Comparison of ENCODE assay signal across 8 cellular contexts in the genomic region with DNA sequence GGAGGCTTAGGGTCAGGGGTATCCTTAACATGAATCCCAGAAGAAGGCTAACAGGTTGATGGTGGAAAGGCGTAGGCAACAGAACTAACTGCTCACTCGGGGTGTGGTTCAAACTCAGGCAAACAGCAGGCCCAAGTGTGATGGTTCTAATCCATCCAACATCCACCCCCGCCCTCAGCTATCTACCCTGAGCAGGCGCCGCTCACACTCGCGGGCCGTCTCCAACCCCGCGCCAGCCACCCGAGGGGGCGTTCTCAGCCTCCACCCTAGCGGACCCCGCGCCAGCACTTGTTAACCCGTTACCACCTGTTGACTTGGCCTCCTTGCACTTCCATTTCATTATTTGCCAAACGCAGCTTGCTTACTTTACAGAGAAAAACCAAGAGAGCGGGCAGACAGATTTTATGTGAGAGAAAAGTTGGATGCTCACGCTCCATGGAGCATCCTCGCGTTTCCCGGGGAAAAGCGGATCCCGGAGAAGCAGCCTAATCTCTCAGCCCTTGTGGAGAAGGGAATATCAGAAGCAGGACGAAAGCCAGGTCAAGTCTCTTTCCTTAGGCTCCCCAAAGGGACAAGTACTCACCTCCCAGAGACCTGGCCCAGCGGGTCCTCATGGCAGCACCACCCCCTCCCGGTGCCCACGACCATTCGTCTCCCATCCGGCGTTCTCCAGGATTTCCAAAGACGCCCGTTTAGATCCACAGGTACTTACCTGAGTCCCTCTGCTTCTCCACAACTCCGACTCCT. TPM values are rescaled to one million over a fixed set of nuclear protein-coding genes. Genes with fewer than 3 reads are reported as not detected.
A peak's percentile ranks its signal among the peaks of the same experiment; 100 is the strongest.
DNase-seq lines count a peak whose midpoint lies in the region; ATAC-seq, FAIRE-seq and TF ChIP-seq lines count a peak whose summit lies in the region.

No MANE protein-coding gene starts in this region.

- H3K4me2 ChIP-seq in K562 (ENCODE audit: insufficient read depth, low read length), result peak overlapping the region; percentile 72

- FAIRE-seq in K562 (lab: Jason Lieb, UNC), result no peak

- H3K9me3 ChIP-seq in K562 (replicated peaks; ENCODE audit: control insufficient read depth, insufficient read depth, low read depth, low read length), result no peaks in the 10 kb centered on the region
- no peaks in the 10 kb centered on the region for H3K9me3 ChIP-seq in subcutaneous abdominal adipose tissue (ENCODE audit: control insufficient read depth in 5 of 5, low read length in 5 of 5)

- no peak for TF ChIP-seq POLR2A in K562 (conservative IDR thresholded peaks at IDR 0.05)

- POLR2A ChIA-PET in K562 (lab: Yijun Ruan, JAX), result no interaction called here

- intact Hi-C loops in K562 (cut with micrococcal nuclease), result loop anchor here (5.0 kb wide), 1 partner anchor 51 kb away; no protein-coding TSS in a partner anchor

- DNase-seq in activated naive CD4-positive, alpha-beta T cell treated with anti-CD3 and anti-CD28 coated beads, Interleukin-2, amount 10 ng/mL, durations not matched to agents 7 days and 5 days, result no peak
- no peak for DNase-seq in activated naive CD4-positive, alpha-beta T cell treated with Interleukin-2 at 50 U/mL for 16 hours
- peak; percentile 12 to 50 (median 19) for DNase-seq in K562 (ENCODE audit: extremely low read depth in 1 of 4, low spot score in 3 of 4)
- DNase-seq in inferior parietal cortex (ENCODE audit: extremely low spot score), result peak; percentile 49
- no peak for DNase-seq in GM19240 (ENCODE audit: insufficient read length, low spot score)
- DNase-seq in DMS79 (lab: John Stamatoyannopoulos, UW), result no peak

- peak overlapping the region; percentile 51; the same call in 1 of the 2 replicates for H2AFZ ChIP-seq in K562 (ENCODE audit: low read depth, low read length)

- no peak for TF ChIP-seq EP300 in K562 (IDR thresholded peaks at IDR 0.05; ENCODE audit: low read length)

- H3K79me2 ChIP-seq in K562 (ENCODE audit: control insufficient read depth, insufficient read depth, low read length), result no peaks in the 10 kb centered on the region

- H3K4me1 Mint-ChIP-seq in activated naive CD4-positive, alpha-beta T cell treated with anti-CD3 and anti-CD28 coated beads, Interleukin-2, amount 10 ng/mL, durations not matched to agents 7 days and 5 days, result peaks cover 43% of the 10 kb centered on the region

- H3K9ac ChIP-seq in K562 (ENCODE audit: insufficient read depth in 1 of 2, low read depth in 2 of 2, low read length in 2 of 2) (peak overlapping the region in 1 of 2 experiments; percentile 43; a peak in 1 of 4 replicates), subcutaneous abdominal adipose tissue (ENCODE audit: low read length in 5 of 5) (peak overlapping the region in 4 of 5 donors; percentile 33 to 55 (median 36))

- no peaks in the 10 kb centered on the region for H3K9me1 ChIP-seq in K562 (ENCODE audit: control insufficient read depth, insufficient read depth, low read length)

- in situ Hi-C loops in K562 (cut with MboI), result no loop called here

- H3K27me3 Mint-ChIP-seq in activated naive CD4-positive, alpha-beta T cell treated with anti-CD3 and anti-CD28 coated beads, Interleukin-2, amount 10 ng/mL, durations not matched to agents 7 days and 5 days, result peaks cover 53% of the 10 kb centered on the region

- CTCF ChIA-PET in activated naive CD4-positive, alpha-beta T cell treated with anti-CD3 and anti-CD28 coated beads, Interleukin-2, amount 10 ng/mL, durations not matched to agents 7 days and 5 days (lab: Charles Lee), result no interaction called here
- CTCF ChIA-PET in K562 (lab: Yijun Ruan, JAX; ENCODE audit: low intra/inter-chr PET ratio), result no interaction called here

- peaks cover 0 to 8% of the 10 kb centered on the region in 2 experiments; a peak in 2 of 5 replicates for H3K4me1 ChIP-seq in K562 (replicated peaks in 1 of 2; ENCODE audit: control insufficient read depth in 2 of 2, insufficient read depth in 2 of 2, low read length in 2 of 2)
- peaks cover 0 to 23% (median 17%) of the 10 kb centered on the region in 5 donors for H3K4me1 ChIP-seq in subcutaneous abdominal adipose tissue (ENCODE audit: control insufficient read depth in 5 of 5, insufficient read depth in 5 of 5, low read length in 5 of 5)

- no peak for TF ChIP-seq CTCF in K562 (IDR thresholded peaks at IDR 0.05 in 2 of 3, conservative IDR thresholded peaks at IDR 0.05 in 1 of 3; ENCODE audit: insufficient read depth in 2 of 3, low read depth in 1 of 3, low read length in 3 of 3)

- H3K27me3 ChIP-seq in K562 (ENCODE audit: control insufficient read depth in 2 of 2, insufficient read depth in 2 of 2, low read length in 2 of 2) (no peaks in the 10 kb centered on the region), subcutaneous abdominal adipose tissue (ENCODE audit: control insufficient read depth in 5 of 5, insufficient read depth in 4 of 5, low read length in 5 of 5) (peaks cover 9 to 30% (median 25%) of the 10 kb centered on the region in 5 donors)

- TSS peak; percentile 36 for BruUV-seq in K562 (replicated peaks; lab: Mats Ljungman, UMichigan)

- no peak for TF ChIP-seq RAD21 in K562 (CRISPR knock-in tag; conservative IDR thresholded peaks at IDR 0.05 in 1 of 2, IDR thresholded peaks at IDR 0.05 in 1 of 2)

- peaks cover 19% of the 10 kb centered on the region for H3K36me3 Mint-ChIP-seq in activated naive CD4-positive, alpha-beta T cell treated with anti-CD3 and anti-CD28 coated beads, Interleukin-2, amount 10 ng/mL, durations not matched to agents 7 days and 5 days

- H3K36me3 ChIP-seq in K562 (ENCODE audit: control insufficient read depth, insufficient read depth, low read length) (no peaks in the 10 kb centered on the region), subcutaneous abdominal adipose tissue (ENCODE audit: control insufficient read depth in 5 of 5, insufficient read depth in 5 of 5, low read length in 5 of 5) (no peaks in the 10 kb centered on the region)

- H4K20me1 ChIP-seq in K562 (replicated peaks; ENCODE audit: control insufficient read depth, insufficient read depth, low read length), result no peaks in the 10 kb centered on the region

- 1% methylated on average over 31 of the region's 34 CpGs for WGBS in K562 (ENCODE audit: insufficient coverage, low coverage, missing lambda C conversion rate)

- H3K27ac ChIP-seq in K562 (ENCODE audit: extremely low read depth, low read depth, low read length) (no peak overlapping the region), subcutaneous abdominal adipose tissue (ENCODE audit: low read depth, low read length) (no peak overlapping the region)

- ATAC-seq in K562, result peak; percentile 80
- ATAC-seq in GM21619 (IDR thresholded peaks at IDR 0.05; ENCODE audit: unreplicated experiment), result no peak

- peak overlapping the region; percentile 12 for H3K27ac Mint-ChIP-seq in activated naive CD4-positive, alpha-beta T cell treated with anti-CD3 and anti-CD28 coated beads, Interleukin-2, amount 10 ng/mL, durations not matched to agents 7 days and 5 days

- no peaks in the 10 kb centered on the region for H3K9me3 Mint-ChIP-seq in activated naive CD4-positive, alpha-beta T cell treated with anti-CD3 and anti-CD28 coated beads, Interleukin-2, amount 10 ng/mL, durations not matched to agents 7 days and 5 days

- peak overlapping the region; percentile 75 for H3K4me3 Mint-ChIP-seq in activated naive CD4-positive, alpha-beta T cell treated with anti-CD3 and anti-CD28 coated beads, Interleukin-2, amount 10 ng/mL, durations not matched to agents 7 days and 5 days

- peak overlapping the region; percentile 40 for H3K4me3 ChIP-seq in K562
- H3K4me3 ChIP-seq in subcutaneous abdominal adipose tissue (ENCODE audit: low read depth in 1 of 5, low read length in 5 of 5), result peak overlapping the region in 4 of 5 donors; percentile 64 to 74 (median 68)

TF ChIP-seq in K562, 482 proteins besides CTCF, POLR2A, EP300 and RAD21 (continues in another document):
- TF ChIP-seq CBFA2T2 (conservative IDR thresholded peaks at IDR 0.05) (peak; percentile 9; the same call in 1 of the 2 replicates), CTBP1 (IDR thresholded peaks at IDR 0.05; ENCODE audit: borderline replicate concordance) (0 out of 2 replicates have a peak, but pooled peaks have one; percentile 31)

RNA-seq across cellular contexts. Expression of a gene that starts 0.8 kb away (rescaled TPM):
- total RNA-seq in K562 (2011; cell fraction: chromatin; rRNA removed; ENCODE audit: low replicate concordance), result 3.4 and 4.6 TPM in 2 replicates
- total RNA-seq in K562 (2011; cell fraction: nucleolus; rRNA removed), result 1.3 TPM in 2 replicates
- 2.3 and 6.7 TPM in 2 replicates for total RNA-seq in K562 (2011; cell fraction: nucleoplasm; rRNA removed)
- total RNA-seq in K562 (2014; rRNA removed), result 1.8 and 6.1 TPM in 2 replicates
- 3.2 and 3.3 TPM in 2 replicates for total RNA-seq in K562 (2014; rRNA removed; fragmentation: Illumina TruSeq; extraction: Trizol)
- total RNA-seq in K562 (2015; rRNA removed; fragmentation: Illumina TruSeq; extraction: Trizol), result 1.5 and 1.7 TPM in 2 replicates
- 2.4 and 3.6 TPM in 2 replicates for total RNA-seq in K562 (2021)
- polyA plus RNA-seq in K562 (2011; rRNA removed), result 1.8 and 12.6 TPM in 2 replicates
- polyA plus RNA-seq in K562 (2011; cell fraction: cytosol; rRNA removed), result 1.0 and 4.3 TPM in 2 replicates
- polyA plus RNA-seq in K562 (2011; cell fraction: nucleus; rRNA removed), result 0.55 and 3.9 TPM in 2 replicates
- polyA plus RNA-seq in K562 (2012), result 1.4 and 4.5 TPM in 2 replicates
- polyA plus RNA-seq in K562 (2014; fragmentation: Illumina TruSeq; extraction: Trizol), result 5.0 and 6.2 TPM in 2 replicates
- polyA plus RNA-seq in K562 (2014; fragmentation: Nextera tagmentation; extraction: Ambion mirVana), result 1 to 10 TPM; 2.5 TPM
- 2.7 and 5.4 TPM in 2 replicates for polyA plus RNA-seq in K562 (2014; rRNA removed)
- polyA minus RNA-seq in K562 (2011; rRNA and poly(A)+ RNA removed), result 2.5 and 17.5 TPM in 2 replicates
- polyA minus RNA-seq in K562 (2011; cell fraction: cytosol; rRNA and poly(A)+ RNA removed), result 1.5 and 5.2 TPM in 2 replicates
- 2.3 and 12.8 TPM in 2 replicates for polyA minus RNA-seq in K562 (2011; cell fraction: nucleus; rRNA and poly(A)+ RNA removed)

RNA-seq across cellular contexts. Expression of a gene that starts 58.5 kb away (rescaled TPM):
- 0.05 and 0.07 TPM in 2 replicates for total RNA-seq in K562 (2011; cell fraction: chromatin; rRNA removed; ENCODE audit: low replicate concordance)
- not detected in 2 replicates for total RNA-seq in K562 (2011; cell fraction: nucleolus; rRNA removed)
- total RNA-seq in K562 (2011; cell fraction: nucleoplasm; rRNA removed), result not detected in 2 replicates
- not detected in 2 replicates for total RNA-seq in K562 (2014; rRNA removed)
- not detected in 2 replicates for total RNA-seq in K562 (2014; rRNA removed; fragmentation: Illumina TruSeq; extraction: Trizol)
- total RNA-seq in K562 (2015; rRNA removed; fragmentation: Illumina TruSeq; extraction: Trizol), result not detected in 2 replicates
- total RNA-seq in K562 (2021), result 0.02 and 0.04 TPM in 2 replicates
- 0.06 TPM in 1 of 2 replicates, not detected in the other for polyA plus RNA-seq in K562 (2011; rRNA removed)
- polyA plus RNA-seq in K562 (2011; cell fraction: cytosol; rRNA removed), result 0.01 and 0.03 TPM in 2 replicates
- 0.03 TPM in 1 of 2 replicates, not detected in the other for polyA plus RNA-seq in K562 (2011; cell fraction: nucleus; rRNA removed)
- polyA plus RNA-seq in K562 (2012), result not detected in 2 replicates
- polyA plus RNA-seq in K562 (2014; fragmentation: Illumina TruSeq; extraction: Trizol), result not detected in 2 replicates
- under 1 TPM in 1 of 2 experiments, not detected in 1; 0.01 TPM for polyA plus RNA-seq in K562 (2014; fragmentation: Nextera tagmentation; extraction: Ambion mirVana)
- not detected in 2 replicates for polyA plus RNA-seq in K562 (2014; rRNA removed)
- polyA minus RNA-seq in K562 (2011; rRNA and poly(A)+ RNA removed), result 0.14 TPM in 1 of 2 replicates, not detected in the other
- not detected in 2 replicates for polyA minus RNA-seq in K562 (2011; cell fraction: cytosol; rRNA and poly(A)+ RNA removed)
- not detected in 2 replicates for polyA minus RNA-seq in K562 (2011; cell fraction: nucleus; rRNA and poly(A)+ RNA removed)

Comparison
In these comparisons a context has a peak if more than half of its experiments do, and no peak if none do; other contexts are left out.
1. DNase-seq: peak in K562 (4 of 4) and inferior parietal cortex (single experiment); none in activated naive CD4-positive, alpha-beta T cell treated with anti-CD3 and anti-CD28 coated beads, Interleukin-2, amount 10 ng/mL, durations not matched to agents 7 days and 5 days (single experiment), activated naive CD4-positive, alpha-beta T cell treated with Interleukin-2 at 50 U/mL for 16 hours (single experiment), GM19240 (single experiment) and DMS79 (single experiment).